ENCODE assay signal across 9 cellular contexts in the genomic region with DNA sequence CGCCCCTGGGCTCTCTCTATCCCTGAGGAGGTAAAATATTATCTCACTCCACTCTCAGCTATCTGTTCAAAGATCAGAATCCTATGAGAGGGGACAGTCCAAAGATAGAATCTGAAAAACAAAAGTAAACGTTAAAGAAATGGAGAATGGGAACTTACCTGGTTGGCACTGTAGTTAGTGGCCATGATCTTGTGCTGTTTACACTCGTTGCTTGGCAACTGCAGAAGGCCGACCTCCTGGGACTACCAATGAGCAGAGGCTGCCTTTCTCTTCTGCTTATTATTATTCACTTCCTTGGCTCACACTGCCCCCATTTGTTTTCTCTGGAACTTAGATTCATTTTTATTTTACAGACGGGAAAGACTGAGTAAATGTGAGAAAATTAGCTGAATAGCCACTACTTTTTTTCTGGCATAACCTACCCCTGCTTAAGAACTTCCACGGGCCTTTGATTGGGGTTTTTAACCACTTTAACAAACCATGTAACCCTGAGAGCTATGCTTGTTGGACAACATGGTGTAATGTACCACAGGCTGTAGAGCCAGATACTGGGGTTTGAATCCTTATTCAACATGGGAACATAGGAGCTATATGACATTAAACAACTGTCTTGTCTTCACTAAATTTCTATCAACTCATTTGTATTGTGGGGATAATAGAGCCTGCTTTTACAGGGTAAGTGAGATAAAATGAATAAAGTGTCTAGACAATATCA. TPM values are rescaled to one million over a fixed set of nuclear protein-coding genes. Genes with fewer than 3 reads are reported as not detected.
DNase-seq lines count a peak whose midpoint lies in the region; ATAC-seq and TF ChIP-seq lines count a peak whose summit lies in the region.
"Had no signal": no experiment of that assay in that cellular context is flagged by ENCODE, and none has a peak within 500 bp of the region (broad histone marks: within the 10 kb centered on the region; RNA-seq: fewer than 3 reads in every experiment).

A gene with protein sequence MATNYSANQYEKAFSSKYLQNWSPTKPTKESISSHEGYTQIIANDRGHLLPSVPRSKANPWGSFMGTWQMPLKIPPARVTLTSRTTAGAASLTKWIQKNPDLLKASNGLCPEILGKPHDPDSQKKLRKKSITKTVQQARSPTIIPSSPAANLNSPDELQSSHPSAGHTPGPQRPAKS (minus strand): TSS at position 193 of the 715 bp plus-strand sequence. CDS start 8 bp downstream, at position 185.

- H3K27me3 ChIP-seq in PC-9 (ENCODE audit: insufficient read depth, low read depth): no peaks in the 10 kb centered on the region
- H3K27me3 ChIP-seq in hepatocyte: no peaks in the 10 kb centered on the region

- peak; percentile 39; the same call in 1 of the 2 replicates for TF ChIP-seq RAD21 in Ishikawa (IDR thresholded peaks at IDR 0.05; ENCODE audit: low read depth)

- BruUV-seq in PC-9 (replicated peaks; lab: Mats Ljungman, UMichigan): no TSS peak

- no peaks in the 10 kb centered on the region for H3K79me2 ChIP-seq in PC-9 (ENCODE audit: low read depth)
- no peaks in the 10 kb centered on the region for H3K79me2 ChIP-seq in hepatocyte

- H3K4me3 ChIP-seq in PC-9 (no peak within 1 kb of the TSS), hepatocyte (no peak within 1 kb of the TSS), retinal pigment epithelial cell (ENCODE audit: low read length) (no peak within 1 kb of the TSS)

- H2AFZ ChIP-seq in PC-9: no peak within 1 kb of the TSS
- H2AFZ ChIP-seq in hepatocyte: no peak within 1 kb of the TSS

- H3K4me2 ChIP-seq in PC-9 (no peak within 1 kb of the TSS), hepatocyte (no peak within 1 kb of the TSS)

- TF ChIP-seq CTCF in PC-9 (conservative IDR thresholded peaks at IDR 0.05) (no peak), hepatocyte (IDR thresholded peaks at IDR 0.05; ENCODE audit: poor library complexity) (peak; percentile 21), retinal pigment epithelial cell (conservative IDR thresholded peaks at IDR 0.05; ENCODE audit: low read depth, low read length) (no peak)

- no peak for TF ChIP-seq EP300 in Ishikawa (IDR thresholded peaks at IDR 0.05; ENCODE audit: borderline replicate concordance)

- CTCF ChIA-PET in PC-9 (lab: Charles Lee): interaction anchor here (0.5 to 0.6 kb wide), 2 partner anchors 12 to 78 kb away, joined by 3 read pairs; no protein-coding TSS in a partner anchor

- no peaks in the 10 kb centered on the region for H3K9me3 ChIP-seq in PC-9 (ENCODE audit: insufficient read depth, low read depth)
- H3K9me3 ChIP-seq in hepatocyte (ENCODE audit: low read depth): no peaks in the 10 kb centered on the region

- H4K20me1 ChIP-seq in PC-9 (ENCODE audit: insufficient read depth): no peaks in the 10 kb centered on the region
- no peaks in the 10 kb centered on the region for H4K20me1 ChIP-seq in hepatocyte (ENCODE audit: insufficient read depth, poor library complexity, severe bottlenecking)

- peak; percentile 12 to 57 for DNase-seq in NCI-H524 (lab: John Stamatoyannopoulos, UW)
- DNase-seq in NCI-H524 treated with DMSO at 0.1 percent for 48 hours (lab: John Stamatoyannopoulos, UW): no peak
- peak; percentile 58 to 61 for DNase-seq in PC-9
- peak; percentile 87 for DNase-seq in astrocyte of the hippocampus (ENCODE audit: low read depth, low spot score)
- peak; percentile 81 for DNase-seq in hepatocyte (ENCODE audit: low spot score)
- DNase-seq in retinal pigment epithelial cell (ENCODE audit: low read depth): peak; percentile 33

- H3K27ac ChIP-seq in PC-9 (no peak within 1 kb of the TSS), hepatocyte (peak within 1 kb of the TSS; percentile 46)

- no peaks in the 10 kb centered on the region for H3K9me2 ChIP-seq in PC-9 (ENCODE audit: insufficient read depth)
- H3K9me2 ChIP-seq in hepatocyte (replicated peaks; ENCODE audit: insufficient read depth): no peaks in the 10 kb centered on the region

- 38% methylated on average over 6 of the region's 6 CpGs for whole genome bisulfite sequencing in hepatocyte (ENCODE audit: low lambda C conversion rate, missing lambda C conversion rate)

- ATAC-seq in GM21825 (IDR thresholded peaks at IDR 0.05; ENCODE audit: unreplicated experiment): peak; percentile 89

- POLR2A ChIA-PET in PC-9 (lab: Charles Lee; ENCODE audit: unreplicated experiment): no interaction called here

- H3K36me3 ChIP-seq in PC-9 (ENCODE audit: low read depth): no peaks in the 10 kb centered on the region
- H3K36me3 ChIP-seq in hepatocyte (replicated peaks; ENCODE audit: insufficient read depth, low read depth): no peaks in the 10 kb centered on the region

- H3F3A ChIP-seq in PC-9 (ENCODE audit: insufficient read depth, low read depth): no peaks in the 10 kb centered on the region

- intact Hi-C loops in PC-9 (cut with micrococcal nuclease; ENCODE audit: unreplicated experiment): loop anchor here (5.0 kb wide), 1 partner anchor 56 kb away; the partner anchor contains the start of gene SDHC

- H3K4me1 ChIP-seq in PC-9 (replicated peaks; ENCODE audit: insufficient read depth) (no peaks in the 10 kb centered on the region), hepatocyte (ENCODE audit: insufficient read depth) (peaks cover 2% of the 10 kb centered on the region)

TF ChIP-seq in Ishikawa, 13 proteins besides CTCF, POLR2A, EP300 and RAD21:
- no peak for TF ChIP-seq NFIC (IDR thresholded peaks at IDR 0.05)
- no peak for TF ChIP-seq TCF12 (IDR thresholded peaks at IDR 0.05; ENCODE audit: low read depth)
- TF ChIP-seq YY1 (IDR thresholded peaks at IDR 0.05; ENCODE audit: low read depth): 0 out of 2 replicates have a peak, but pooled peaks have one; percentile 29
TF ChIP-seq in Ishikawa: peak in this region for 1.

RNA-seq across cellular contexts. Expression of the gene that starts here (rescaled TPM):
- total RNA-seq in PC-9 (2021) (1.5 TPM in 1 of 2 replicates, not detected in the other), hepatocyte (not detected in 2 replicates)
- not detected in 2 replicates for polyA plus RNA-seq in hepatocyte
- polyA plus RNA-seq: AG04450 had no signal

Comparison
In these comparisons a context has a peak if more than half of its experiments do, and no peak if none do; other contexts are left out.
1. Peak in DNase-seq and H3K27ac ChIP-seq in hepatocyte; RNA of the gene not detected or under 1 TPM.